Comparison of ENCODE assay signal across 8 cellular contexts in genomic region chr12:13044002-13044858, GRCh38. TPM values are rescaled to one million over a fixed set of nuclear protein-coding genes. Genes with fewer than 3 reads are reported as not detected.
DNase-seq lines count a peak whose midpoint lies in the region; ATAC-seq and TF ChIP-seq lines count a peak whose summit lies in the region.

Gene FAM234B (plus strand): TSS chr12:13044381. CDS start chr12:13044404, 23 bp downstream.

- ATAC-seq in HG02885 (IDR thresholded peaks at IDR 0.05; ENCODE audit: poor library complexity, unreplicated experiment) (peak; percentile 95), left colon (peak; percentile 51)
- ATAC-seq in activated CD4-positive, alpha-beta T cell treated with anti-CD3 and anti-CD28 coated beads for 36 hours, result peak; percentile 88

- peaks cover 2% of the 10 kb centered on the region for H3K36me3 Mint-ChIP-seq in activated CD4-positive, alpha-beta T cell treated with anti-CD3 and anti-CD28 coated beads for 36 hours (ENCODE audit: low read depth)
- H3K36me3 Mint-ChIP-seq in chondrocyte (ENCODE audit: low read depth), result no peaks in the 10 kb centered on the region

- peak within 1 kb of the TSS; percentile 83 for H3K4me3 Mint-ChIP-seq in activated CD4-positive, alpha-beta T cell treated with anti-CD3 and anti-CD28 coated beads for 36 hours
- H3K4me3 Mint-ChIP-seq in chondrocyte (ENCODE audit: unreplicated experiment), result peak within 1 kb of the TSS; percentile 83

- H3K27ac Mint-ChIP-seq in activated CD4-positive, alpha-beta T cell treated with anti-CD3 and anti-CD28 coated beads for 36 hours, result peak within 1 kb of the TSS; percentile 77
- H3K27ac Mint-ChIP-seq in chondrocyte (ENCODE audit: unreplicated experiment), result peak within 1 kb of the TSS; percentile 36

- DNase-seq in SKM-1 treated with dmso at 0.1 percent for 144 hours (lab: John Stamatoyannopoulos, UW; ENCODE audit: unreplicated experiment), result peak; percentile 4
- DNase-seq in SKM-1 (lab: John Stamatoyannopoulos, UW; ENCODE audit: unreplicated experiment), result no peak
- DNase-seq in NCI-H2107 treated with DMSO at 0.1 percent for 48 hours (lab: John Stamatoyannopoulos, UW; ENCODE audit: unreplicated experiment), result peak; percentile 18
- peak; percentile 85 for DNase-seq in activated CD4-positive, alpha-beta T cell treated with anti-CD3 and anti-CD28 coated beads for 36 hours
- peak; percentile 94 for DNase-seq in chondrocyte (ENCODE audit: low spot score)
- peak; percentile 53 to 78 for DNase-seq in left colon
- peak; percentile 42 to 72 (median 58) for DNase-seq in stimulated activated CD4-positive, alpha-beta T cell treated with anti-CD3 and anti-CD28 coated beads, Interleukin-1b, Interleukin-23, amount 100 ng/mL, for 24 hours (ENCODE audit: low read depth in 4 of 4, low spot score in 1 of 4)

- H3K27me3 Mint-ChIP-seq in activated CD4-positive, alpha-beta T cell treated with anti-CD3 and anti-CD28 coated beads for 36 hours, result peaks cover 5% of the 10 kb centered on the region
- H3K27me3 Mint-ChIP-seq in chondrocyte (ENCODE audit: low read depth), result peaks cover 3% of the 10 kb centered on the region

- POLR2A ChIA-PET in activated CD4-positive, alpha-beta T cell treated with anti-CD3 and anti-CD28 coated beads for 36 hours (lab: Charles Lee), result interaction anchor here (0.6 to 0.8 kb wide), 3 partner anchors 43 to 167 kb away, joined by 4 to 7 read pairs (median 4); no protein-coding TSS in a partner anchor

- CTCF ChIA-PET in activated CD4-positive, alpha-beta T cell treated with anti-CD3 and anti-CD28 coated beads for 36 hours (lab: Charles Lee), result interaction anchor here (0.6 to 3.3 kb wide), 15 partner anchors 7 to 225 kb away, joined by 3 to 13 read pairs (median 3); no protein-coding TSS in a partner anchor

- intact Hi-C loops in activated CD4-positive, alpha-beta T cell treated with anti-CD3 and anti-CD28 coated beads for 36 hours (cut with DNase I, micrococcal nuclease), result loop anchor here (1.0 to 5.0 kb wide), 5 partner anchors 43 to 168 kb away; partner anchors contain the start of gene HEBP1 (in 2 of the 2)
- intact Hi-C loops in left colon (cut with DNase I, micrococcal nuclease), result no loop called here

- H3K4me1 Mint-ChIP-seq in activated CD4-positive, alpha-beta T cell treated with anti-CD3 and anti-CD28 coated beads for 36 hours, result peaks cover 27% of the 10 kb centered on the region
- peaks cover 19% of the 10 kb centered on the region for H3K4me1 Mint-ChIP-seq in chondrocyte (ENCODE audit: low read depth)

- peak; percentile 68 for TF ChIP-seq CTCF in chondrocyte (IDR thresholded peaks at IDR 0.05)

- peaks cover 5% of the 10 kb centered on the region for H3K9me3 Mint-ChIP-seq in activated CD4-positive, alpha-beta T cell treated with anti-CD3 and anti-CD28 coated beads for 36 hours (ENCODE audit: low read depth)
- H3K9me3 Mint-ChIP-seq in chondrocyte (ENCODE audit: low read depth), result no peaks in the 10 kb centered on the region

RNA-seq across cellular contexts. Expression of gene FAM234B, which starts in this region (rescaled TPM):
- 10 to 100 TPM; 11.1 to 12.2 TPM for total RNA-seq in activated CD4-positive, alpha-beta T cell treated with anti-CD3 and anti-CD28 coated beads for 36 hours
- total RNA-seq in chondrocyte (3.4 to 5.0 TPM (median 3.8 TPM) in 3 replicates), left colon (1 to 10 TPM; 1.3 to 1.7 TPM)

Comparison
In these comparisons a context has a peak if more than half of its experiments do, and no peak if none do; other contexts are left out.
1. intact Hi-C loops: an anchor here in activated CD4-positive, alpha-beta T cell treated with anti-CD3 and anti-CD28 coated beads for 36 hours (1.0 to 5.0 kb wide); none called in left colon.